9 cellular contexts compared by ENCODE assay signal in the genomic region with DNA sequence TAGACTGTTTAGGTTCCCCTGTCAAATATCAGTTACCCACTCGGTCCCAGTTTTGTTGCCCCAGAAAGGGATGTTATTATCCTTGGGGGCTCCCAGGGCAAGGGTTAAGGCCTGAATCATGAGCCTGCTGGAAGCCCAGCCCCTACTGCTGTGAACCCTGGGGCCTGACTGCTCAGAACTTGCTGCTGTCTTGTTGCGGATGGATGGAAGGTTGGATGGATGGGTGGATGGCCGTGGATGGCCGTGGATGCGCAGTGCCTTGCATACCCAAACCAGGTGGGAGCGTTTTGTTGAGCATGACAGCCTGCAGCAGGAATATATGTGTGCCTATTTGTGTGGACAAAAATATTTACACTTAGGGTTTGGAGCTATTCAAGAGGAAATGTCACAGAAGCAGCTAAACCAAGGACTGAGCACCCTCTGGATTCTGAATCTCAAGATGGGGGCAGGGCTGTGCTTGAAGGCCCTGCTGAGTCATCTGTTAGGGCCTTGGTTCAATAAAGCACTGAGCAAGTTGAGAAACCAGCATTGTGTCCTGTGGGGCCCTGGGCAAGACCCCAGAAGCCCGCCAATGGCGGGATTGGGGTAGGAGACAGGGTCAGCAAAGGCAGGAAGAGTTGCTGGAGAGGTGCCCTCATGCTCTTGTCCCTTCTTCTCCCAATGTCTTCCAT. TPM values are rescaled to one million over a fixed set of nuclear protein-coding genes. Genes with fewer than 3 reads are reported as not detected.
DNase-seq lines count a peak whose midpoint lies in the region; ATAC-seq and TF ChIP-seq lines count a peak whose summit lies in the region.
"Had no signal": no experiment of that assay in that cellular context is flagged by ENCODE, and none has a peak within 500 bp of the region (broad histone marks: within the 10 kb centered on the region; RNA-seq: fewer than 3 reads in every experiment).

No MANE protein-coding gene starts in this region.

- no peaks in the 10 kb centered on the region for H3K9me3 Mint-ChIP-seq in activated CD4-positive, alpha-beta T cell treated with anti-CD3 and anti-CD28 coated beads, Interleukin-2, amount 10 ng/mL, durations not matched to agents 24 days and 14 days

- peaks cover 30 to 53% of the 10 kb centered on the region in 2 donors for H3K4me1 ChIP-seq in thoracic aorta (ENCODE audit: control insufficient read depth in 1 of 2, low read depth in 2 of 2)

- H3K4me3 ChIP-seq in thoracic aorta, result no peak overlapping the region

- no peaks in the 10 kb centered on the region for H3K27me3 Mint-ChIP-seq in activated CD4-positive, alpha-beta T cell treated with anti-CD3 and anti-CD28 coated beads, Interleukin-2, amount 10 ng/mL, durations not matched to agents 24 days and 14 days

- peaks cover 43% of the 10 kb centered on the region for H3K4me1 Mint-ChIP-seq in activated CD4-positive, alpha-beta T cell treated with anti-CD3 and anti-CD28 coated beads, Interleukin-2, amount 10 ng/mL, durations not matched to agents 24 days and 14 days

- TF ChIP-seq CTCF in thoracic aorta (IDR thresholded peaks at IDR 0.05), result no peak
- TF ChIP-seq CTCF in GM13977 (IDR thresholded peaks at IDR 0.05; ENCODE audit: extremely low read depth, insufficient read depth, missing control alignments), result no peak

- peaks cover 56% of the 10 kb centered on the region for H3K36me3 Mint-ChIP-seq in activated CD4-positive, alpha-beta T cell treated with anti-CD3 and anti-CD28 coated beads, Interleukin-2, amount 10 ng/mL, durations not matched to agents 24 days and 14 days (ENCODE audit: low read depth)

- H3K27me3 ChIP-seq in thoracic aorta (replicated peaks; ENCODE audit: insufficient read depth), result no peaks in the 10 kb centered on the region

- intact Hi-C loops in activated CD4-positive, alpha-beta T cell treated with anti-CD3 and anti-CD28 coated beads, Interleukin-2, amount 10 ng/mL, durations not matched to agents 24 days and 14 days (cut with micrococcal nuclease), result no loop called here

- no peak for ATAC-seq in thoracic aorta (ENCODE audit: insufficient number of reproducible peaks, low FRiP score, low read depth)
- no peak for ATAC-seq in HG03025 (IDR thresholded peaks at IDR 0.05; ENCODE audit: low FRiP score, unreplicated experiment)

- no peak for DNase-seq in activated CD4-positive, alpha-beta T cell treated with anti-CD3 and anti-CD28 coated beads, Interleukin-2, amount 10 ng/mL, durations not matched to agents 24 days and 14 days
- no peak for DNase-seq in activated CD4-positive, alpha-beta T cell treated with anti-CD3 and anti-CD28 coated beads, Interleukin-2, amount 50 U/mL, for 4 hours
- peak; percentile 56 for DNase-seq in astrocyte of the hippocampus (ENCODE audit: low read depth, low spot score)
- peak; percentile 43 for DNase-seq in kidney tubule cell (ENCODE audit: low spot score)
- no peak for DNase-seq in thoracic aorta (ENCODE audit: low spot score)
- DNase-seq in GM13977 (ENCODE audit: low spot score), result no peak
- DNase-seq in H4 (ENCODE audit: low spot score), result no peak

- peaks cover 37% of the 10 kb centered on the region for H3K36me3 ChIP-seq in thoracic aorta

- H3K4me3 Mint-ChIP-seq in activated CD4-positive, alpha-beta T cell treated with anti-CD3 and anti-CD28 coated beads, Interleukin-2, amount 10 ng/mL, durations not matched to agents 24 days and 14 days, result no peak overlapping the region

- peak overlapping the region; percentile 94 to 97 for H3K27ac ChIP-seq in thoracic aorta

- peak overlapping the region; percentile 85 for H3K27ac Mint-ChIP-seq in activated CD4-positive, alpha-beta T cell treated with anti-CD3 and anti-CD28 coated beads, Interleukin-2, amount 10 ng/mL, durations not matched to agents 24 days and 14 days

- no peaks in the 10 kb centered on the region for H3K9me3 ChIP-seq in thoracic aorta

- in situ Hi-C loops in GM13977 (cut with MboI; ENCODE audit: low pct_unique_long_range_greater_than_20kb, low sequenced_read_pairs, unreplicated experiment), result no loop called here

RNA-seq across cellular contexts. Expression of gene CDC25B, which starts 9.6 kb away (rescaled TPM):
- total RNA-seq in activated CD4-positive, alpha-beta T cell treated with anti-CD3 and anti-CD28 coated beads, Interleukin-2, amount 10 ng/mL, durations not matched to agents 24 days and 14 days, result 70.7 and 75.5 TPM in 2 replicates
- 10 to 100 TPM; 28.4 to 41.8 TPM for total RNA-seq in thoracic aorta
- total RNA-seq in H4 (2014; rRNA removed; shearing (Covaris generic)), result 35.7 and 39.6 TPM in 2 replicates

RNA-seq across cellular contexts. Expression of gene AP5S1, which starts 14.6 kb away (rescaled TPM):
- total RNA-seq in activated CD4-positive, alpha-beta T cell treated with anti-CD3 and anti-CD28 coated beads, Interleukin-2, amount 10 ng/mL, durations not matched to agents 24 days and 14 days, result 13.0 and 13.5 TPM in 2 replicates
- total RNA-seq in thoracic aorta, result 10 to 100 TPM; 12.3 to 18.0 TPM
- 16.7 and 16.9 TPM in 2 replicates for total RNA-seq in H4 (2014; rRNA removed; shearing (Covaris generic))

RNA-seq across cellular contexts. Expression of gene CENPB, which starts 19.2 kb away (rescaled TPM):
- total RNA-seq in activated CD4-positive, alpha-beta T cell treated with anti-CD3 and anti-CD28 coated beads, Interleukin-2, amount 10 ng/mL, durations not matched to agents 24 days and 14 days, result 72.8 and 74.4 TPM in 2 replicates
- total RNA-seq in thoracic aorta, result 100 to 1,000 TPM in 1 of 2 donors, 10 to 100 TPM in 1; 97.2 to 114 TPM
- total RNA-seq in H4 (2014; rRNA removed; shearing (Covaris generic)), result 24.3 and 45.5 TPM in 2 replicates

RNA-seq across cellular contexts. Expression of gene SPEF1, which starts 24.5 kb away (rescaled TPM):
- total RNA-seq in activated CD4-positive, alpha-beta T cell treated with anti-CD3 and anti-CD28 coated beads, Interleukin-2, amount 10 ng/mL, durations not matched to agents 24 days and 14 days, result not detected in 2 replicates
- total RNA-seq in thoracic aorta, result under 1 TPM in 1 of 2 donors, not detected in 1; 0.27 TPM
- total RNA-seq in H4 (2014; rRNA removed; shearing (Covaris generic)), result 0.21 TPM in 1 of 2 replicates, not detected in the other
- total RNA-seq: glomerular endothelial cell had no signal

RNA-seq across cellular contexts. Expression of gene ADISSP, which starts 38.2 kb away (rescaled TPM):
- total RNA-seq in activated CD4-positive, alpha-beta T cell treated with anti-CD3 and anti-CD28 coated beads, Interleukin-2, amount 10 ng/mL, durations not matched to agents 24 days and 14 days, result 62.9 and 68.8 TPM in 2 replicates
- 10 to 100 TPM in 1 of 2 donors, 1 to 10 TPM in 1; 7.8 to 20.4 TPM for total RNA-seq in thoracic aorta
- 38.3 and 38.9 TPM in 2 replicates for total RNA-seq in H4 (2014; rRNA removed; shearing (Covaris generic))

Comparison
In these comparisons a context has a peak if more than half of its experiments do, and no peak if none do; other contexts are left out.
1. DNase-seq: peak in astrocyte of the hippocampus (single experiment) and kidney tubule cell (single experiment); none in activated CD4-positive, alpha-beta T cell treated with anti-CD3 and anti-CD28 coated beads, Interleukin-2, amount 10 ng/mL, durations not matched to agents 24 days and 14 days (single experiment), activated CD4-positive, alpha-beta T cell treated with anti-CD3 and anti-CD28 coated beads, Interleukin-2, amount 50 U/mL, for 4 hours (0 of 2), thoracic aorta (single experiment), GM13977 (single experiment) and H4 (single experiment).